Comparison of ENCODE assay signal across 26 cellular contexts in the genomic region with DNA sequence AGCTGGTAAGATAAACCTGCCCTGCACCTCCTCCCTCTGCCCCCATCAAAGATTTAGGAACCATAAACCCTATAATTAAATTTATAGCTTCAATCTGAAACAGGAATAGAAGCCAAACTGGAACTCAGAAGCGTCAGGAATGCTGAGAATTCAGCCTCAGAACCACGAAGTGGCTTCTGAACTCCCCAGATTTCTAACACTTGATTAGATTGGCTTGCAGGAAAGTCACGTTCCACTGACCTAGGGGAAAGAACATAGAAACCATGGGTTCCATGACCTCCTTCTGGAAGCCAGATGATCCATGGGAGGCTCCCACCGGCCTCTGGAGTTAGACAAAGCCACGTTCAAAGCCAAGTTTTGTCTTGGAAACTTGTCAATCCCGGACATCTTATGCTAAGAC.
DNase-seq lines count a peak whose midpoint lies in the region; ATAC-seq and TF ChIP-seq lines count a peak whose summit lies in the region.
"Had no signal": no experiment of that assay in that cellular context is flagged by ENCODE, and none has a peak within 500 bp of the region (broad histone marks: within the 10 kb centered on the region; RNA-seq: fewer than 3 reads in every experiment).

No MANE protein-coding gene starts in this region.

- no peaks in the 10 kb centered on the region for H3K9me3 ChIP-seq in SK-N-SH
- H3K9me3 ChIP-seq: BLaER1, Caco-2, HAP-1, upper lobe of right lung had no signal

- no peaks in the 10 kb centered on the region for H3K36me3 ChIP-seq in SK-N-SH (replicated peaks in 1 of 2; ENCODE audit: control insufficient read depth in 1 of 2, insufficient read depth in 2 of 2, low read length in 1 of 2)
- H3K36me3 ChIP-seq: BLaER1, HAP-1, upper lobe of right lung had no signal

- H3K4me2 ChIP-seq in SK-N-SH, result no peak overlapping the region
- H3K4me2 ChIP-seq: BLaER1 had no signal

- H4K20me1 ChIP-seq in SK-N-SH (ENCODE audit: insufficient read depth), result no peaks in the 10 kb centered on the region
- H4K20me1 ChIP-seq: BLaER1 had no signal

- TF ChIP-seq RAD21 in SK-N-SH (IDR thresholded peaks at IDR 0.05; ENCODE audit: low read length), result no peak

- DNase-seq in SK-N-SH (no peak), astrocyte of the hippocampus (ENCODE audit: low read depth, low spot score) (peak; percentile 57), left kidney (ENCODE audit: low read depth, low spot score) (peak; percentile 20), NCI-H1092 treated with DMSO at 0.1 percent for 48 hours (lab: John Stamatoyannopoulos, UW) (no peak), MV-4-11 (lab: John Stamatoyannopoulos, UW) (no peak)
- DNase-seq in stimulated activated CD4-positive, alpha-beta T cell treated with anti-CD3 and anti-CD28 coated beads, Interleukin-2, amount 100 ng/mL, for 24 hours, result no peak
- DNase-seq: activated CD8-positive, alpha-beta memory T cell treated with anti-CD3 and anti-CD28 coated beads, Interleukin-2, amount 50 U/mL, for 48 hours; aorta; Caco-2; DMS79 treated with DMSO at 0.1 percent for 48 hours; effector CD4-positive, alpha-beta T cell; naive thymus-derived CD4-positive, alpha-beta T cell; NCI-H146; NCI-H524 treated with DMSO at 0.1 percent for 48 hours; occipital lobe; small intestine; stimulated activated CD4-positive, alpha-beta T cell treated with anti-CD3 and anti-CD28 coated beads, Interleukin-1b, Interleukin-23, amount 100 ng/mL, for 48 hours; substantia nigra; upper lobe of right lung had no signal

- H3K9me2 ChIP-seq in SK-N-SH, result no peaks in the 10 kb centered on the region

- WGBS in SK-N-SH (ENCODE audit: low lambda C conversion rate), result 25% methylated on average over 6 of the region's 6 CpGs

- no peaks in the 10 kb centered on the region for H3K79me2 ChIP-seq in SK-N-SH (ENCODE audit: insufficient read depth)

- H2AFZ ChIP-seq in SK-N-SH (ENCODE audit: low read depth), result no peak overlapping the region

- ATAC-seq in SK-N-SH treated with all-trans-retinoic acid at 6 μM for 48 hours, result no peak
- no peak for ATAC-seq in HG02870 (IDR thresholded peaks at IDR 0.05; ENCODE audit: unreplicated experiment)
- ATAC-seq: left lobe of liver; naive thymus-derived CD4-positive, alpha-beta T cell; upper lobe of right lung had no signal

- CTCF ChIA-PET in SK-N-SH (lab: Yijun Ruan, JAX), result interaction anchor here (1.3 kb wide), 1 partner anchor 8 kb away, joined by 5 read pairs; no protein-coding TSS in a partner anchor

- TF ChIP-seq EP300 in SK-N-SH (IDR thresholded peaks at IDR 0.05; ENCODE audit: borderline replicate concordance in 1 of 2, low read depth in 1 of 2, low read length in 1 of 2), result no peak

- POLR2A ChIA-PET in SK-N-SH (lab: Yijun Ruan, JAX), result interaction anchor here (0.6 to 1.3 kb wide), 2 partner anchors 408 to 791 kb away, joined by 3 read pairs; no protein-coding TSS in a partner anchor

- H3K27ac ChIP-seq in SK-N-SH (ENCODE audit: low read depth in 2 of 2, low read length in 1 of 2), result peak overlapping the region in 1 of 2 experiments; percentile 90; a peak in 1 of 4 replicates
- H3K27ac ChIP-seq: BLaER1, epithelial cell of prostate, upper lobe of right lung had no signal

- H3K4me1 ChIP-seq in SK-N-SH (ENCODE audit: control insufficient read depth in 1 of 2, insufficient read depth in 2 of 2, low read depth in 1 of 2, low read length in 1 of 2), result peaks cover 0 to 26% of the 10 kb centered on the region in 2 experiments; a peak in 2 of 4 replicates
- H3K4me1 ChIP-seq: Caco-2, HAP-1, upper lobe of right lung had no signal

- H3K27me3 ChIP-seq in SK-N-SH (ENCODE audit: insufficient read depth), result peaks cover 15% of the 10 kb centered on the region; the same call in 1 of the 2 replicates
- H3K27me3 ChIP-seq: upper lobe of right lung had no signal

- no peak overlapping the region for H3K4me3 ChIP-seq in SK-N-SH (ENCODE audit: low read depth in 2 of 2, low read length in 1 of 2)
- H3K4me3 ChIP-seq: BLaER1, GM12878, HAP-1, upper lobe of right lung had no signal

- no peak for TF ChIP-seq CTCF in SK-N-SH (IDR thresholded peaks at IDR 0.05)

- H3F3A ChIP-seq in SK-N-SH (replicated peaks; ENCODE audit: insufficient read depth), result peaks cover 8% of the 10 kb centered on the region

- no peak overlapping the region for H3K9ac ChIP-seq in SK-N-SH
- H3K9ac ChIP-seq: BLaER1 had no signal

TF ChIP-seq in SK-N-SH treated with all-trans-retinoic acid at 6 μM for 48 hours, 23 proteins besides CTCF, POLR2A, EP300 and RAD21:
- 0 out of 2 replicates have a peak, but pooled peaks have one; percentile 15 for TF ChIP-seq ISL1 (CRISPR knock-in tag; IDR thresholded peaks at IDR 0.05)
- TF ChIP-seq, protein P1, sequence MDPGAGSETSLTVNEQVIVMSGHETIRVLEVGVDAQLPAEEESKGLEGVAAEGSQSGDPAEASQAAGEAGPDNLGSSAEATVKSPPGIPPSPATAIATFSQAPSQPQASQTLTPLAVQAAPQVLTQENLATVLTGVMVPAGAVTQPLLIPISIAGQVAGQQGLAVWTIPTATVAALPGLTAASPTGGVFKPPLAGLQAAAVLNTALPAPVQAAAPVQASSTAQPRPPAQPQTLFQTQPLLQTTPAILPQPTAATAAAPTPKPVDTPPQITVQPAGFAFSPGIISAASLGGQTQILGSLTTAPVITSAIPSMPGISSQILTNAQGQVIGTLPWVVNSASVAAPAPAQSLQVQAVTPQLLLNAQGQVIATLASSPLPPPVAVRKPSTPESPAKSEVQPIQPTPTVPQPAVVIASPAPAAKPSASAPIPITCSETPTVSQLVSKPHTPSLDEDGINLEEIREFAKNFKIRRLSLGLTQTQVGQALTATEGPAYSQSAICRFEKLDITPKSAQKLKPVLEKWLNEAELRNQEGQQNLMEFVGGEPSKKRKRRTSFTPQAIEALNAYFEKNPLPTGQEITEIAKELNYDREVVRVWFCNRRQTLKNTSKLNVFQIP (CRISPR knock-in tag; IDR thresholded peaks at IDR 0.05; ENCODE audit: borderline replicate concordance, low read depth), result no peak
- TF ChIP-seq, protein P2, sequence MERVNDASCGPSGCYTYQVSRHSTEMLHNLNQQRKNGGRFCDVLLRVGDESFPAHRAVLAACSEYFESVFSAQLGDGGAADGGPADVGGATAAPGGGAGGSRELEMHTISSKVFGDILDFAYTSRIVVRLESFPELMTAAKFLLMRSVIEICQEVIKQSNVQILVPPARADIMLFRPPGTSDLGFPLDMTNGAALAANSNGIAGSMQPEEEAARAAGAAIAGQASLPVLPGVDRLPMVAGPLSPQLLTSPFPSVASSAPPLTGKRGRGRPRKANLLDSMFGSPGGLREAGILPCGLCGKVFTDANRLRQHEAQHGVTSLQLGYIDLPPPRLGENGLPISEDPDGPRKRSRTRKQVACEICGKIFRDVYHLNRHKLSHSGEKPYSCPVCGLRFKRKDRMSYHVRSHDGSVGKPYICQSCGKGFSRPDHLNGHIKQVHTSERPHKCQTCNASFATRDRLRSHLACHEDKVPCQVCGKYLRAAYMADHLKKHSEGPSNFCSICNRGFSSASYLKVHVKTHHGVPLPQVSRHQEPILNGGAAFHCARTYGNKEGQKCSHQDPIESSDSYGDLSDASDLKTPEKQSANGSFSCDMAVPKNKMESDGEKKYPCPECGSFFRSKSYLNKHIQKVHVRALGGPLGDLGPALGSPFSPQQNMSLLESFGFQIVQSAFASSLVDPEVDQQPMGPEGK (CRISPR knock-in tag; IDR thresholded peaks at IDR 0.05; ENCODE audit: borderline replicate concordance), result no peak

TF ChIP-seq in SK-N-SH, 30 proteins besides CTCF, POLR2A, EP300 and RAD21:
- TF ChIP-seq, protein P3, sequence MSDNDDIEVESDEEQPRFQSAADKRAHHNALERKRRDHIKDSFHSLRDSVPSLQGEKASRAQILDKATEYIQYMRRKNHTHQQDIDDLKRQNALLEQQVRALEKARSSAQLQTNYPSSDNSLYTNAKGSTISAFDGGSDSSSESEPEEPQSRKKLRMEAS (IDR thresholded peaks at IDR 0.05; ENCODE audit: low read depth), result no peak
- TF ChIP-seq RFX5 (IDR thresholded peaks at IDR 0.05; ENCODE audit: low read length), result no peak

Comparison
In these comparisons a context has a peak if more than half of its experiments do, and no peak if none do; other contexts are left out.
1. DNase-seq: peak in astrocyte of the hippocampus (single experiment) and left kidney (single experiment); none in SK-N-SH (single experiment), stimulated activated CD4-positive, alpha-beta T cell treated with anti-CD3 and anti-CD28 coated beads, Interleukin-2, amount 100 ng/mL, for 24 hours (0 of 2), NCI-H1092 treated with DMSO at 0.1 percent for 48 hours (single experiment) and MV-4-11 (single experiment).